25 cellular contexts compared by ENCODE assay signal in genomic region chr9:18077941-18078678, GRCh38.
"Had no signal": no experiment of that assay in that cellular context is flagged by ENCODE, and none has a peak within 500 bp of the region (broad histone marks: within the 10 kb centered on the region; RNA-seq: fewer than 3 reads in every experiment).

No MANE protein-coding gene starts in this region.

- H3K27ac Mint-ChIP-seq: activated B cell treated with CpG ODN at 0.5 μM for 24 hours; activated CD4-positive, alpha-beta T cell treated with anti-CD3 and anti-CD28 coated beads, Interleukin-2, amount 10 ng/mL, durations not matched to agents 24 days and 14 days; activated CD8-positive, alpha-beta memory T cell treated with anti-CD3 and anti-CD28 coated beads, Interleukin-2, amount 10 ng/mL, durations not matched to agents 7 days and 5 days; activated naive CD4-positive, alpha-beta T cell treated with anti-CD3 and anti-CD28 coated beads, Interleukin-2, amount 50 U/mL, for 24 hours; activated T-cell treated with anti-CD3 and anti-CD28 coated beads, Interleukin-2, amount 50 U/mL, for 24 hours; activated T-helper 1 cell treated with anti-CD3 and anti-CD28 coated beads, Interleukin-12 subunit alpha, Interleukin-12 subunit beta, Interleukin-2, Interleukin-4 antibody, amounts not matched to agents 30 ng/mL and 10 ng/mL and 1 ng/mL, durations not matched to agents 14 hours and 24 hours and 36 hours; brain; T-cell had no signal

- H3K27ac ChIP-seq: SK-N-MC had no signal

- H3K9me3 Mint-ChIP-seq: activated B cell treated with CpG ODN at 0.5 μM for 24 hours; activated CD4-positive, alpha-beta T cell treated with anti-CD3 and anti-CD28 coated beads, Interleukin-2, amount 10 ng/mL, durations not matched to agents 24 days and 14 days; activated naive CD4-positive, alpha-beta T cell treated with anti-CD3 and anti-CD28 coated beads, Interleukin-2, amount 50 U/mL, for 24 hours; activated T-helper 1 cell treated with anti-CD3 and anti-CD28 coated beads, Interleukin-12 subunit alpha, Interleukin-12 subunit beta, Interleukin-2, Interleukin-4 antibody, amounts not matched to agents 30 ng/mL and 10 ng/mL and 1 ng/mL, durations not matched to agents 14 hours and 24 hours and 36 hours; brain had no signal

- DNase-seq: activated B cell treated with CpG ODN at 0.5 μM for 24 hours; activated CD4-positive, alpha-beta T cell treated with anti-CD3 and anti-CD28 coated beads for 1 hour; activated CD4-positive, alpha-beta T cell treated with anti-CD3 and anti-CD28 coated beads, Interleukin-2, amount 10 ng/mL, durations not matched to agents 24 days and 14 days; activated CD4-positive, alpha-beta T cell treated with anti-CD3 and anti-CD28 coated beads, Interleukin-2, amount 50 U/mL, for 48 hours; activated CD8-positive, alpha-beta memory T cell treated with anti-CD3 and anti-CD28 coated beads, Interleukin-2, amount 10 ng/mL, durations not matched to agents 7 days and 5 days; activated effector memory CD4-positive, alpha-beta T cell treated with Interleukin-2 at 50 U/mL for 16 hours; activated naive CD4-positive, alpha-beta T cell; activated T-cell treated with anti-CD3 and anti-CD28 coated beads, Interleukin-2, amount 50 U/mL, for 24 hours; amygdala; KBM-7; NCI-H1048; NCI-H146; NCI-H187 treated with DMSO at 0.1 percent for 48 hours; NCI-H2081 treated with DMSO at 0.1 percent for 48 hours; NCI-H446; NCI-H524; T-cell; T-helper 2 cell; T1000 had no signal

- ATAC-seq: activated CD8-positive, alpha-beta memory T cell treated with anti-CD3 and anti-CD28 coated beads, Interleukin-2, amount 10 ng/mL, durations not matched to agents 7 days and 5 days; T-cell had no signal

- FAIRE-seq: astrocyte, TTC549 had no signal

- H3K36me3 Mint-ChIP-seq: activated CD8-positive, alpha-beta memory T cell treated with anti-CD3 and anti-CD28 coated beads, Interleukin-2, amount 10 ng/mL, durations not matched to agents 7 days and 5 days; activated naive CD4-positive, alpha-beta T cell treated with anti-CD3 and anti-CD28 coated beads, Interleukin-2, amount 50 U/mL, for 24 hours; brain; T-cell had no signal

- H3K4me3 ChIP-seq: SK-N-MC had no signal
